1 cellular context compared by ENCODE assay signal in the genomic region with DNA sequence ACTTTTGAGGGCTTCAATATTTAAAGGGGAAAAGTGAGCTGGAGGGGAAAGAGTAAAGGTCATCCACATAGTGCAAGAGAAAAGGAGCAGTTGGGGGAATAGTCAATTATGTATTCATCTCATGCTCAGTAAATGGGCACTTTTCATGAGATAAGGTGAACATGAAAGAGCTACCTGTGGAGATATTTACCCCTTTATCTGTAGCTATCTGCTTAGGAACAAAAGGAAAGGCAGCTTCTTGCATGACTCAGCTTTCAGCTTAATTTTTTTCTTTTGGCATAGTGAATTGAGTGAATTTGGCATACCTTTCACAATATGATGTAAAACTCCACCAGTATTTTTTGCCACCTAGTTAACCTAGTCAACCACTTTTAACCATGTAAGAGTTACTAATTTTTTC.
TF ChIP-seq lines count a peak whose summit lies in the region.

No MANE protein-coding gene starts in this region.

TF ChIP-seq in HepG2, 621 proteins besides CTCF, POLR2A, EP300 and RAD21 (continued from another document and continues in another):
- TF ChIP-seq PRDM10 (CRISPR knock-in tag; IDR thresholded peaks at IDR 0.05; ENCODE audit: low read depth) (no peak), HNF4A (CRISPR knock-in tag; IDR thresholded peaks at IDR 0.05) (peak; percentile 51), ZNF20 (CRISPR knock-in tag; IDR thresholded peaks at IDR 0.05) (no peak), ZNF564 (CRISPR knock-in tag; IDR thresholded peaks at IDR 0.05) (no peak), KLF12 (CRISPR knock-in tag; IDR thresholded peaks at IDR 0.05; ENCODE audit: borderline replicate concordance) (no peak), HOXA5 (CRISPR knock-in tag; IDR thresholded peaks at IDR 0.05) (no peak), MEIS2 (CRISPR knock-in tag; IDR thresholded peaks at IDR 0.05) (no peak), ZFX (CRISPR knock-in tag; IDR thresholded peaks at IDR 0.05; ENCODE audit: low read depth) (no peak), CC2D1A (CRISPR knock-in tag; IDR thresholded peaks at IDR 0.05) (no peak), RORA (CRISPR knock-in tag; IDR thresholded peaks at IDR 0.05) (no peak), NONO (IDR thresholded peaks at IDR 0.05) (no peak), NONO (CRISPR knock-in tag; conservative IDR thresholded peaks at IDR 0.05) (no peak), ISL2 (CRISPR knock-in tag; IDR thresholded peaks at IDR 0.05) (peak; percentile 75; the same call in 1 of the 2 replicates), THYN1 (CRISPR knock-in tag; IDR thresholded peaks at IDR 0.05; ENCODE audit: borderline replicate concordance, low read depth) (no peak), FOSL2 (CRISPR knock-in tag; IDR thresholded peaks at IDR 0.05) (peak; percentile 50; the same call in 1 of the 2 replicates), ZNF235 (CRISPR knock-in tag; IDR thresholded peaks at IDR 0.05; ENCODE audit: borderline replicate concordance) (no peak), IKZF1 (IDR thresholded peaks at IDR 0.05) (no peak), MYNN (CRISPR knock-in tag; IDR thresholded peaks at IDR 0.05; ENCODE audit: low read depth) (no peak), SOX13 (IDR thresholded peaks at IDR 0.05) (no peak), SOX13 (CRISPR knock-in tag; conservative IDR thresholded peaks at IDR 0.05 in 1 of 2, IDR thresholded peaks at IDR 0.05 in 1 of 2) (peak in 1 of 2 experiments; percentile 87; a peak in 2 of 4 replicates), ZNF224 (CRISPR knock-in tag; IDR thresholded peaks at IDR 0.05) (no peak), SRSF4 (IDR thresholded peaks at IDR 0.05; ENCODE audit: low read depth, low read length, poor library complexity, severe bottlenecking) (no peak), THAP8 (CRISPR knock-in tag; IDR thresholded peaks at IDR 0.05; ENCODE audit: borderline replicate concordance) (no peak), REL (CRISPR knock-in tag; conservative IDR thresholded peaks at IDR 0.05) (no peak), ZNF430 (CRISPR knock-in tag; IDR thresholded peaks at IDR 0.05) (no peak), NCOA2 (CRISPR knock-in tag; IDR thresholded peaks at IDR 0.05) (peak; percentile 46; the same call in 1 of the 2 replicates), NRL (CRISPR knock-in tag; IDR thresholded peaks at IDR 0.05; ENCODE audit: borderline replicate concordance) (no peak), ZNF121 (CRISPR knock-in tag; IDR thresholded peaks at IDR 0.05) (no peak), HNRNPK (IDR thresholded peaks at IDR 0.05; ENCODE audit: low read depth, low read length, poor library complexity, severe bottlenecking) (peak; percentile 20), MLLT10 (CRISPR knock-in tag; IDR thresholded peaks at IDR 0.05) (no peak), ZFP36 (IDR thresholded peaks at IDR 0.05; ENCODE audit: borderline replicate concordance, low read depth, low read length, partially characterized antibody) (no peak), FOXO4 (CRISPR knock-in tag; conservative IDR thresholded peaks at IDR 0.05) (no peak), SMAD9 (CRISPR knock-in tag; IDR thresholded peaks at IDR 0.05) (no peak), HNRNPH1 (optimal IDR thresholded peaks at IDR 0.05; ENCODE audit: low read depth, low read length) (no peak), ZNF773 (CRISPR knock-in tag; IDR thresholded peaks at IDR 0.05; ENCODE audit: borderline replicate concordance) (no peak), ZNF274 (CRISPR knock-in tag; IDR thresholded peaks at IDR 0.05) (no peak), RARA (CRISPR knock-in tag; IDR thresholded peaks at IDR 0.05) (0 out of 2 replicates have a peak, but pooled peaks have one; percentile 9), RFX1 (IDR thresholded peaks at IDR 0.05) (no peak), ZNF616 (CRISPR knock-in tag; IDR thresholded peaks at IDR 0.05; ENCODE audit: low read depth) (no peak), RARG (CRISPR knock-in tag; IDR thresholded peaks at IDR 0.05; ENCODE audit: low read depth) (no peak), HNF4G (IDR thresholded peaks at IDR 0.05; ENCODE audit: borderline replicate concordance, low read depth, low read length) (peak; percentile 43; the same call in 1 of the 2 replicates), HNF4G (CRISPR knock-in tag; IDR thresholded peaks at IDR 0.05; ENCODE audit: borderline replicate concordance, low read depth) (no peak), ZKSCAN1 (IDR thresholded peaks at IDR 0.05; ENCODE audit: low read length) (no peak), BORCS8-MEF2B (CRISPR knock-in tag; IDR thresholded peaks at IDR 0.05) (no peak), PCBP1 (IDR thresholded peaks at IDR 0.05; ENCODE audit: borderline replicate concordance, low read depth, low read length) (no peak), KAT8 (CRISPR knock-in tag; IDR thresholded peaks at IDR 0.05) (no peak), PBX3 (CRISPR knock-in tag; IDR thresholded peaks at IDR 0.05; ENCODE audit: borderline replicate concordance) (no peak), TOE1 (CRISPR knock-in tag; IDR thresholded peaks at IDR 0.05) (no peak), ZBTB3 (CRISPR knock-in tag; IDR thresholded peaks at IDR 0.05; ENCODE audit: borderline replicate concordance, low read depth) (no peak), ZBTB43 (CRISPR knock-in tag; conservative IDR thresholded peaks at IDR 0.05) (no peak), ASH2L (IDR thresholded peaks at IDR 0.05; ENCODE audit: insufficient read length, low read depth, low read length) (no peak), ZEB1 (IDR thresholded peaks at IDR 0.05; ENCODE audit: insufficient replicate concordance, low read depth) (peak; percentile 48), MED8 (CRISPR knock-in tag; IDR thresholded peaks at IDR 0.05; ENCODE audit: insufficient replicate concordance) (no peak), FOSL1 (CRISPR knock-in tag; IDR thresholded peaks at IDR 0.05; ENCODE audit: borderline replicate concordance) (peak; percentile 46; the same call in 1 of the 2 replicates), ZNF496 (CRISPR knock-in tag; IDR thresholded peaks at IDR 0.05; ENCODE audit: insufficient replicate concordance) (no peak), ZNF605 (CRISPR knock-in tag; IDR thresholded peaks at IDR 0.05) (no peak), NFRKB (IDR thresholded peaks at IDR 0.05) (no peak), LCORL (IDR thresholded peaks at IDR 0.05) (no peak), LCORL (CRISPR knock-in tag; IDR thresholded peaks at IDR 0.05) (no peak), ZNF780A (CRISPR knock-in tag; IDR thresholded peaks at IDR 0.05) (no peak), SOX6 (IDR thresholded peaks at IDR 0.05) (no peak), SOX6 (CRISPR knock-in tag; IDR thresholded peaks at IDR 0.05) (peak; percentile 82)
- TF ChIP-seq, protein P1, sequence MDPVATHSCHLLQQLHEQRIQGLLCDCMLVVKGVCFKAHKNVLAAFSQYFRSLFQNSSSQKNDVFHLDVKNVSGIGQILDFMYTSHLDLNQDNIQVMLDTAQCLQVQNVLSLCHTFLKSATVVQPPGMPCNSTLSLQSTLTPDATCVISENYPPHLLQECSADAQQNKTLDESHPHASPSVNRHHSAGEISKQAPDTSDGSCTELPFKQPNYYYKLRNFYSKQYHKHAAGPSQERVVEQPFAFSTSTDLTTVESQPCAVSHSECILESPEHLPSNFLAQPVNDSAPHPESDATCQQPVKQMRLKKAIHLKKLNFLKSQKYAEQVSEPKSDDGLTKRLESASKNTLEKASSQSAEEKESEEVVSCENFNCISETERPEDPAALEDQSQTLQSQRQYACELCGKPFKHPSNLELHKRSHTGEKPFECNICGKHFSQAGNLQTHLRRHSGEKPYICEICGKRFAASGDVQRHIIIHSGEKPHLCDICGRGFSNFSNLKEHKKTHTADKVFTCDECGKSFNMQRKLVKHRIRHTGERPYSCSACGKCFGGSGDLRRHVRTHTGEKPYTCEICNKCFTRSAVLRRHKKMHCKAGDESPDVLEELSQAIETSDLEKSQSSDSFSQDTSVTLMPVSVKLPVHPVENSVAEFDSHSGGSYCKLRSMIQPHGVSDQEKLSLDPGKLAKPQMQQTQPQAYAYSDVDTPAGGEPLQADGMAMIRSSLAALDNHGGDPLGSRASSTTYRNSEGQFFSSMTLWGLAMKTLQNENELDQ (CRISPR knock-in tag; IDR thresholded peaks at IDR 0.05; ENCODE audit: borderline replicate concordance): no peak
- TF ChIP-seq, protein P2, sequence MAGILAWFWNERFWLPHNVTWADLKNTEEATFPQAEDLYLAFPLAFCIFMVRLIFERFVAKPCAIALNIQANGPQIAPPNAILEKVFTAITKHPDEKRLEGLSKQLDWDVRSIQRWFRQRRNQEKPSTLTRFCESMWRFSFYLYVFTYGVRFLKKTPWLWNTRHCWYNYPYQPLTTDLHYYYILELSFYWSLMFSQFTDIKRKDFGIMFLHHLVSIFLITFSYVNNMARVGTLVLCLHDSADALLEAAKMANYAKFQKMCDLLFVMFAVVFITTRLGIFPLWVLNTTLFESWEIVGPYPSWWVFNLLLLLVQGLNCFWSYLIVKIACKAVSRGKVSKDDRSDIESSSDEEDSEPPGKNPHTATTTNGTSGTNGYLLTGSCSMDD (CRISPR knock-in tag; IDR thresholded peaks at IDR 0.05): no peak
- TF ChIP-seq, protein P3, sequence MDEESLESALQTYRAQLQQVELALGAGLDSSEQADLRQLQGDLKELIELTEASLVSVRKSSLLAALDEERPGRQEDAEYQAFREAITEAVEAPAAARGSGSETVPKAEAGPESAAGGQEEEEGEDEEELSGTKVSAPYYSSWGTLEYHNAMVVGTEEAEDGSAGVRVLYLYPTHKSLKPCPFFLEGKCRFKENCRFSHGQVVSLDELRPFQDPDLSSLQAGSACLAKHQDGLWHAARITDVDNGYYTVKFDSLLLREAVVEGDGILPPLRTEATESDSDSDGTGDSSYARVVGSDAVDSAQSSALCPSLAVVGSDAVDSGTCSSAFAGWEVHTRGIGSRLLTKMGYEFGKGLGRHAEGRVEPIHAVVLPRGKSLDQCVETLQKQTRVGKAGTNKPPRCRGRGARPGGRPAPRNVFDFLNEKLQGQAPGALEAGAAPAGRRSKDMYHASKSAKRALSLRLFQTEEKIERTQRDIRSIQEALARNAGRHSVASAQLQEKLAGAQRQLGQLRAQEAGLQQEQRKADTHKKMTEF (CRISPR knock-in tag; IDR thresholded peaks at IDR 0.05): 0 out of 2 replicates have a peak, but pooled peaks have one; percentile 23
